7 cellular contexts compared by ENCODE assay signal in genomic region chr19:18208098-18208951, GRCh38. TPM values are rescaled to one million over a fixed set of nuclear protein-coding genes. Genes with fewer than 3 reads are reported as not detected.
A peak's percentile ranks its signal among the peaks of the same experiment; 100 is the strongest.
DNase-seq lines count a peak whose midpoint lies in the region; ATAC-seq and TF ChIP-seq lines count a peak whose summit lies in the region.

No MANE protein-coding gene starts in this region.

- no peaks in the 10 kb centered on the region for H3K27me3 ChIP-seq in testis

- H3K9me3 ChIP-seq in testis, result no peaks in the 10 kb centered on the region

- peaks cover 4% of the 10 kb centered on the region for H3K4me1 Mint-ChIP-seq in activated naive CD8-positive, alpha-beta T cell treated with anti-CD3 and anti-CD28 coated beads, Interleukin-2, amount 10 ng/mL, durations not matched to agents 7 days and 5 days

- no peak for TF ChIP-seq POLR2A in testis (IDR thresholded peaks at IDR 0.05)

- H3K4me3 ChIP-seq in testis, result no peak overlapping the region

- no peaks in the 10 kb centered on the region for H3K9me3 Mint-ChIP-seq in activated naive CD8-positive, alpha-beta T cell treated with anti-CD3 and anti-CD28 coated beads, Interleukin-2, amount 10 ng/mL, durations not matched to agents 7 days and 5 days

- no peak overlapping the region for H3K4me3 Mint-ChIP-seq in activated naive CD8-positive, alpha-beta T cell treated with anti-CD3 and anti-CD28 coated beads, Interleukin-2, amount 10 ng/mL, durations not matched to agents 7 days and 5 days

- intact Hi-C loops in testis (cut with DNase I; ENCODE audit: low total_unique reads), result no loop called here

- DNase-seq in NCI-H774 (lab: John Stamatoyannopoulos, UW), result peak; percentile 6
- DNase-seq in activated naive CD8-positive, alpha-beta T cell treated with anti-CD3 and anti-CD28 coated beads, Interleukin-2, amount 10 ng/mL, durations not matched to agents 7 days and 5 days, result peak; percentile 75
- peak; percentile 70 for DNase-seq in iris pigment epithelial cell (ENCODE audit: low read depth)
- DNase-seq in testis, result peak; percentile 63
- no peak for DNase-seq in globus pallidus (ENCODE audit: low spot score)

- H3K27me3 Mint-ChIP-seq in activated naive CD8-positive, alpha-beta T cell treated with anti-CD3 and anti-CD28 coated beads, Interleukin-2, amount 10 ng/mL, durations not matched to agents 7 days and 5 days, result peaks cover 13% of the 10 kb centered on the region

- 19 to 26% methylated on average over 21 to 32 of the region's 32 CpGs for whole genome bisulfite sequencing in testis, 2 donors

- POLR2A ChIA-PET in activated naive CD8-positive, alpha-beta T cell treated with anti-CD3 and anti-CD28 coated beads, Interleukin-2, amount 10 ng/mL, durations not matched to agents 7 days and 5 days (lab: Charles Lee), result interaction anchor here (0.5 to 1.0 kb wide), 4 partner anchors 44 to 349 kb away, joined by 3 to 7 read pairs (median 4); partner anchors contain the start of gene JUND

- peaks cover 4% of the 10 kb centered on the region for H3K4me1 ChIP-seq in testis

- no peak overlapping the region for H3K27ac Mint-ChIP-seq in activated naive CD8-positive, alpha-beta T cell treated with anti-CD3 and anti-CD28 coated beads, Interleukin-2, amount 10 ng/mL, durations not matched to agents 7 days and 5 days

- H3K36me3 Mint-ChIP-seq in activated naive CD8-positive, alpha-beta T cell treated with anti-CD3 and anti-CD28 coated beads, Interleukin-2, amount 10 ng/mL, durations not matched to agents 7 days and 5 days, result no peaks in the 10 kb centered on the region

- TF ChIP-seq CTCF in GM12872 (IDR thresholded peaks at IDR 0.05; ENCODE audit: insufficient read depth, low read depth, low read length) (peak; percentile 70), testis (IDR thresholded peaks at IDR 0.05) (peak in 1 of 3 experiments; percentile 61)

- no peaks in the 10 kb centered on the region for H3K36me3 ChIP-seq in testis (ENCODE audit: low read depth, missing control alignments)

- H3K27ac ChIP-seq in testis, result peak overlapping the region; percentile 11 to 25

- no peak for ATAC-seq in activated naive CD8-positive, alpha-beta T cell treated with anti-CD3 and anti-CD28 coated beads, Interleukin-2, amount 10 ng/mL, durations not matched to agents 7 days and 5 days (ENCODE audit: low read depth)
- no peak for ATAC-seq in HG03025 (IDR thresholded peaks at IDR 0.05; ENCODE audit: low FRiP score, unreplicated experiment)

RNA-seq across cellular contexts. Expression of gene RAB3A, which starts 4.5 kb away (rescaled TPM):
- total RNA-seq in activated naive CD8-positive, alpha-beta T cell treated with anti-CD3 and anti-CD28 coated beads, Interleukin-2, amount 10 ng/mL, durations not matched to agents 7 days and 5 days, result 1 to 10 TPM; 3.0 to 6.1 TPM
- total RNA-seq in testis, result 1 to 10 TPM; 2.8 to 4.6 TPM
- 6.3 TPM for polyA plus RNA-seq in testis (ENCODE audit: insufficient read depth, low read depth, low replicate concordance)

RNA-seq across cellular contexts. Expression of gene MPV17L2, which starts 15.3 kb away (rescaled TPM):
- total RNA-seq in activated naive CD8-positive, alpha-beta T cell treated with anti-CD3 and anti-CD28 coated beads, Interleukin-2, amount 10 ng/mL, durations not matched to agents 7 days and 5 days, result 1 to 10 TPM; 5.8 to 6.5 TPM
- total RNA-seq in testis, result 10 to 100 TPM; 15.2 to 15.8 TPM
- polyA plus RNA-seq in testis (ENCODE audit: insufficient read depth, low read depth, low replicate concordance), result 11.2 TPM

RNA-seq across cellular contexts. Expression of gene PDE4C, which starts 17.9 kb away (rescaled TPM):
- total RNA-seq in activated naive CD8-positive, alpha-beta T cell treated with anti-CD3 and anti-CD28 coated beads, Interleukin-2, amount 10 ng/mL, durations not matched to agents 7 days and 5 days, result under 1 TPM in 1 of 2 experiments, not detected in 1; 0.65 TPM
- 10 to 100 TPM in 1 of 2 donors, 1 to 10 TPM in 1; 7.1 to 19.5 TPM for total RNA-seq in testis
- 5.7 TPM for polyA plus RNA-seq in testis (ENCODE audit: insufficient read depth, low read depth, low replicate concordance)

RNA-seq across cellular contexts. Expression of gene IFI30, which starts 34.7 kb away (rescaled TPM):
- 10 to 100 TPM; 78.8 to 80.8 TPM for total RNA-seq in activated naive CD8-positive, alpha-beta T cell treated with anti-CD3 and anti-CD28 coated beads, Interleukin-2, amount 10 ng/mL, durations not matched to agents 7 days and 5 days
- total RNA-seq in testis, result 1 to 10 TPM; 3.2 to 7.4 TPM
- polyA plus RNA-seq in testis (ENCODE audit: insufficient read depth, low read depth, low replicate concordance), result 47.6 TPM

RNA-seq across cellular contexts. Expression of gene PIK3R2, which starts 55.4 kb away (rescaled TPM):
- 10 to 100 TPM; 11.4 to 12.9 TPM for total RNA-seq in activated naive CD8-positive, alpha-beta T cell treated with anti-CD3 and anti-CD28 coated beads, Interleukin-2, amount 10 ng/mL, durations not matched to agents 7 days and 5 days
- total RNA-seq in testis, result 10 to 100 TPM; 87.6 to 94.3 TPM
- 21.0 TPM for polyA plus RNA-seq in testis (ENCODE audit: insufficient read depth, low read depth, low replicate concordance)

Comparison
In these comparisons a context has a peak if more than half of its experiments do, and no peak if none do; other contexts are left out.
1. RNA of gene PDE4C, which starts 17.9 kb away (total RNA-seq): 7.1 to 19.5 TPM in testis; 0.65 TPM in activated naive CD8-positive, alpha-beta T cell treated with anti-CD3 and anti-CD28 coated beads, Interleukin-2, amount 10 ng/mL, durations not matched to agents 7 days and 5 days; every median in the first group is over 4 times any median in the second.